ENCODE assay signal across 8 cellular contexts in the genomic region with DNA sequence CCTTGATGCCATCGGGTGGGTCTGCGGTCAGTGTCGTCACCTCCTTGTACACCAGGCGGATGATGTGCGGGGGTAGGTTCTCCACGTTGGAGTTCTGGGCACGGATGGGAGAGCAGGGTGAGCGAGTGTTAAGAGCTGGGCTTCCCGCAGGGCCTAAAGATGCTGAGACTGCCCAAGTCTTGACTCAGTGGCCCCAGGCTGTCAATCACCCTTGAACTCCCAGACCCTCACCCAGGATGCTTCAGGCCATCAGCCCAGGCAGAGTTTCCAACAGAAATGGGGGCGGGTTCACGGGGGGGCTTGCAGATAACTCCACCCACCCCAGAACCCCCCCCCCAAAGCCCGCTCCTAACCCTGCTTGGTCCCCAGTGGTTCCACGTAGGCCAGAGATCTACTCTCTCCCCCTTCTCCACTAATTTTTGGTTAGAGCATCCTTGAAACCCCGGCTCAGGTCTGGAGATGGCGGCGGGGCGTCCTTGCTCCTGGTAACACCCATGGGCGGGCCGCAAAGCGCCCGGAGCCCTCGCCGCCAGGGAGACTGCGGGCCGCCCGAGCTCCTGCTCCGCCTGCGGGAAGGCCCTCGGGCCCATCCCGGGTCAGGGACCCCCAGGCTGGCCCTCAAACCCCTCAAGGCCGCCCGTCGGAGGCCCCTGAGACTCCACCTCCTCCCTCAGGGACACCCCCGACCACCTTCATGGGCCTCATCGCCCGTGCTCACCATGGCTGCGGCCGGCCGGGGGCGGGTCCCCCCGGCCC. TPM values are rescaled to one million over a fixed set of nuclear protein-coding genes. Genes with fewer than 3 reads are reported as not detected.
DNase-seq lines count a peak whose midpoint lies in the region; ATAC-seq, FAIRE-seq and TF ChIP-seq lines count a peak whose summit lies in the region.

No MANE protein-coding gene starts in this region.

- no peak overlapping the region for H4K91ac ChIP-seq in IMR-90 (ENCODE audit: insufficient read depth, low read depth, low read length)

- H2AK5ac ChIP-seq in IMR-90 (ENCODE audit: low read depth, low read length) = peak overlapping the region; percentile 86

- H4K20me1 ChIP-seq in BLaER1 = peaks cover 55% of the 10 kb centered on the region
- H4K20me1 ChIP-seq in IMR-90 (ENCODE audit: insufficient read depth, low read length) = peaks cover 46% of the 10 kb centered on the region

- intact Hi-C loops in IMR-90 (cut with micrococcal nuclease) = loop anchor here (5.0 kb wide), 1 partner anchor 95 kb away; no protein-coding TSS in a partner anchor
- intact Hi-C loops in right cardiac atrium (cut with DNase I) = no loop called here
- intact Hi-C loops in sigmoid colon (cut with DNase I) = loop anchor here (1.0 to 10.0 kb wide), 3 partner anchors 22 to 1540 kb away; a partner anchor contains a TSS

- TF ChIP-seq CTCF in IMR-90 (conservative IDR thresholded peaks at IDR 0.05; ENCODE audit: low read depth, low read length) = no peak
- TF ChIP-seq CTCF in sigmoid colon (IDR thresholded peaks at IDR 0.05) = no peak

- TF ChIP-seq RAD21 in IMR-90 (IDR thresholded peaks at IDR 0.05; ENCODE audit: low read length) = no peak

- 0% methylated on average over 14 of the region's 41 CpGs; no CpG with 5 or more reads in 1 of the 2 experiments for whole genome bisulfite sequencing in IMR-90 (ENCODE audit: extremely low coverage in 2 of 2, insufficient read length in 1 of 2), 2 experiments
- 9% methylated on average over 41 of the region's 41 CpGs for WGBS in right cardiac atrium
- 11 to 15% methylated on average over 41 of the region's 41 CpGs for WGBS in sigmoid colon, 2 donors

- H3K36me3 Mint-ChIP-seq in activated naive CD8-positive, alpha-beta T cell treated with anti-CD3 and anti-CD28 coated beads, Interleukin-2, amount 10 ng/mL, durations not matched to agents 7 days and 5 days = peaks cover 43% of the 10 kb centered on the region

- TF ChIP-seq POLR2A in IMR-90 (IDR thresholded peaks at IDR 0.05; ENCODE audit: low read depth, low read length) (no peak), sigmoid colon (IDR thresholded peaks at IDR 0.05) (no peak), GM12891 (IDR thresholded peaks at IDR 0.05; ENCODE audit: low read depth, low read length) (no peak)

- DNase-seq in IMR-90 = no peak
- no peak for DNase-seq in activated naive CD8-positive, alpha-beta T cell treated with anti-CD3 and anti-CD28 coated beads, Interleukin-2, amount 10 ng/mL, durations not matched to agents 7 days and 5 days
- DNase-seq in right cardiac atrium = peak; percentile 60 to 81 (median 77)
- DNase-seq in sigmoid colon = no peak
- DNase-seq in cerebellar cortex (ENCODE audit: low spot score) = no peak
- DNase-seq in GM12891 (ENCODE audit: insufficient read length, low spot score) = no peak

- H3K18ac ChIP-seq in IMR-90 (ENCODE audit: low read depth, low read length) = 0 out of 2 replicates have a peak overlapping the region, but pooled peaks have one; percentile 20

- H2BK120ac ChIP-seq in IMR-90 (ENCODE audit: low read depth, low read length) = no peak overlapping the region

- peaks cover 33% of the 10 kb centered on the region for H3K4me1 Mint-ChIP-seq in activated naive CD8-positive, alpha-beta T cell treated with anti-CD3 and anti-CD28 coated beads, Interleukin-2, amount 10 ng/mL, durations not matched to agents 7 days and 5 days

- H3K4me3 Mint-ChIP-seq in activated naive CD8-positive, alpha-beta T cell treated with anti-CD3 and anti-CD28 coated beads, Interleukin-2, amount 10 ng/mL, durations not matched to agents 7 days and 5 days = peak overlapping the region; percentile 95

- peak overlapping the region; percentile 49 for H2BK5ac ChIP-seq in IMR-90 (ENCODE audit: low read depth, low read length, poor library complexity, severe bottlenecking)

- BruUV-seq in IMR-90 (replicated peaks; lab: Mats Ljungman, UMichigan) = TSS peak; percentile 48

- H4K5ac ChIP-seq in IMR-90 (ENCODE audit: low read depth, low read length) = no peak overlapping the region

- H3K9me3 ChIP-seq in BLaER1 = peaks cover 25% of the 10 kb centered on the region
- no peaks in the 10 kb centered on the region for H3K9me3 ChIP-seq in IMR-90 (ENCODE audit: control insufficient read depth, insufficient read depth, low read length)
- no peaks in the 10 kb centered on the region for H3K9me3 ChIP-seq in right cardiac atrium (ENCODE audit: control insufficient read depth, low read length)
- H3K9me3 ChIP-seq in sigmoid colon = peaks cover 0 to 1% (median 0%) of the 10 kb centered on the region in 4 donors

- peak overlapping the region; percentile 62 for H3K4ac ChIP-seq in IMR-90 (ENCODE audit: low read depth, low read length)

- H2AFZ ChIP-seq in IMR-90 (replicated peaks; ENCODE audit: low read length, poor library complexity) = peak overlapping the region; percentile 91

- H3K79me1 ChIP-seq in IMR-90 (ENCODE audit: low read depth in 1 of 2, low read length in 2 of 2) = peaks cover 7 to 41% of the 10 kb centered on the region in 2 experiments

- no peak for TF ChIP-seq EP300 in sigmoid colon (IDR thresholded peaks at IDR 0.05)

- ATAC-seq in GM19043 (IDR thresholded peaks at IDR 0.05; ENCODE audit: low read depth, unreplicated experiment) = peak; percentile 12
- peak; percentile 28 for ATAC-seq in IMR-90 (ENCODE audit: low read depth)
- ATAC-seq in activated naive CD8-positive, alpha-beta T cell treated with anti-CD3 and anti-CD28 coated beads, Interleukin-2, amount 10 ng/mL, durations not matched to agents 7 days and 5 days (ENCODE audit: low read depth) = peak; percentile 2
- peak; percentile 0 to 11 for ATAC-seq in right cardiac atrium

- H3K14ac ChIP-seq in IMR-90 (replicated peaks; ENCODE audit: low read depth, low read length) = peak overlapping the region; percentile 95

- H3K9ac ChIP-seq in BLaER1 = peak overlapping the region; percentile 99
- H3K9ac ChIP-seq in IMR-90 (ENCODE audit: low read depth, low read length) = peak overlapping the region; percentile 76

- CTCF ChIA-PET in IMR-90 (lab: Yijun Ruan, JAX) = no interaction called here

- H3K36me3 ChIP-seq in BLaER1 (peaks cover 47% of the 10 kb centered on the region), IMR-90 (ENCODE audit: control insufficient read depth, insufficient read depth, low read length) (peaks cover 30% of the 10 kb centered on the region), sigmoid colon (peaks cover 14 to 38% (median 19%) of the 10 kb centered on the region in 4 donors)

- peak overlapping the region; percentile 97 for H3K4me2 ChIP-seq in BLaER1
- peak overlapping the region; percentile 98 for H3K4me2 ChIP-seq in IMR-90 (ENCODE audit: low read depth, low read length)

- dilution Hi-C loops in IMR-90 (cut with HindIII; ENCODE audit: low sequenced_read_pairs, unreplicated experiment) = no loop called here

- peak overlapping the region; percentile 96 for H3K23ac ChIP-seq in IMR-90 (ENCODE audit: low read depth, low read length)

- H3K27ac Mint-ChIP-seq in activated naive CD8-positive, alpha-beta T cell treated with anti-CD3 and anti-CD28 coated beads, Interleukin-2, amount 10 ng/mL, durations not matched to agents 7 days and 5 days = peak overlapping the region; percentile 99

- H3K4me3 ChIP-seq in BLaER1 = peak overlapping the region; percentile 99
- peak overlapping the region; percentile 64 for H3K4me3 ChIP-seq in IMR-90 (ENCODE audit: insufficient read depth, low read depth, low read length)
- H3K4me3 ChIP-seq in right cardiac atrium (ENCODE audit: low read length) = peak overlapping the region; percentile 94
- peak overlapping the region; percentile 82 to 99 (median 89) for H3K4me3 ChIP-seq in sigmoid colon

- H2BK15ac ChIP-seq in IMR-90 (ENCODE audit: low read depth, low read length) = no peak overlapping the region

- in situ Hi-C loops in IMR-90 (cut with MboI; ENCODE audit: low sequenced_read_pairs) = no loop called here

- no peak overlapping the region for H2BK20ac ChIP-seq in IMR-90 (ENCODE audit: low read depth, low read length)

- FAIRE-seq in GM12891 (lab: Jason Lieb, UNC) = no peak

- POLR2A ChIA-PET in IMR-90 (lab: Charles Lee; ENCODE audit: unreplicated experiment) = interaction anchor here (0.6 to 1.4 kb wide), 8 partner anchors 11 to 141 kb away, joined by 3 to 9 read pairs (median 4); no protein-coding TSS in a partner anchor
- POLR2A ChIA-PET in activated naive CD8-positive, alpha-beta T cell treated with anti-CD3 and anti-CD28 coated beads, Interleukin-2, amount 10 ng/mL, durations not matched to agents 7 days and 5 days (lab: Charles Lee) = interaction anchor here (0.6 to 12.9 kb wide), 34 partner anchors 8 to 1270 kb away, joined by 3 to 211 read pairs (median 4); a partner anchor contains a TSS

- H3K56ac ChIP-seq in IMR-90 (ENCODE audit: extremely low read depth, insufficient read depth, low read length) = peak overlapping the region; percentile 73

- peak overlapping the region; percentile 98 for H3K27ac ChIP-seq in BLaER1
- H3K27ac ChIP-seq in IMR-90 (ENCODE audit: insufficient read depth, low read length) = peak overlapping the region; percentile 73
- H3K27ac ChIP-seq in right cardiac atrium (ENCODE audit: low read length) = peak overlapping the region; percentile 69
- peak overlapping the region; percentile 96 to 100 (median 98) for H3K27ac ChIP-seq in sigmoid colon

- H3K4me1 ChIP-seq in BLaER1 = peaks cover 54% of the 10 kb centered on the region
- H3K4me1 ChIP-seq in IMR-90 (ENCODE audit: control insufficient read depth, insufficient read depth, low read length) = peaks cover 17% of the 10 kb centered on the region
- H3K4me1 ChIP-seq in right cardiac atrium (ENCODE audit: control insufficient read depth, insufficient read depth, low read length) = peaks cover 12% of the 10 kb centered on the region
- peaks cover 0 to 22% (median 20%) of the 10 kb centered on the region in 4 donors for H3K4me1 ChIP-seq in sigmoid colon

- no peaks in the 10 kb centered on the region for H3K27me3 Mint-ChIP-seq in activated naive CD8-positive, alpha-beta T cell treated with anti-CD3 and anti-CD28 coated beads, Interleukin-2, amount 10 ng/mL, durations not matched to agents 7 days and 5 days

- H4K8ac ChIP-seq in IMR-90 (ENCODE audit: low read depth in 2 of 2, low read length in 2 of 2) = no peak overlapping the region; a peak in 1 of 4 replicates

- no peaks in the 10 kb centered on the region for H3K27me3 ChIP-seq in BLaER1
- H3K27me3 ChIP-seq in IMR-90 (ENCODE audit: control insufficient read depth, insufficient read depth, low read length) = no peaks in the 10 kb centered on the region
- no peaks in the 10 kb centered on the region for H3K27me3 ChIP-seq in right cardiac atrium (ENCODE audit: control insufficient read depth, insufficient read depth)
- no peaks in the 10 kb centered on the region for H3K27me3 ChIP-seq in sigmoid colon

- H3K9me1 ChIP-seq in IMR-90 (ENCODE audit: insufficient read depth, low read length) = peaks cover 19% of the 10 kb centered on the region

- peaks cover 12% of the 10 kb centered on the region for H3K9me3 Mint-ChIP-seq in activated naive CD8-positive, alpha-beta T cell treated with anti-CD3 and anti-CD28 coated beads, Interleukin-2, amount 10 ng/mL, durations not matched to agents 7 days and 5 days

- peak overlapping the region; percentile 98 for H2AK9ac ChIP-seq in IMR-90 (replicated peaks; ENCODE audit: low read depth, low read length, poor library complexity)

RNA-seq across cellular contexts. Expression of a gene that starts 0.5 kb away (rescaled TPM):
- 69.5 and 74.4 TPM in 2 replicates for total RNA-seq in IMR-90 (2012; rRNA removed)
- polyA plus RNA-seq in IMR-90 (2012; rRNA removed) = 104 and 177 TPM in 2 replicates
- polyA plus RNA-seq in IMR-90 (2012; cell fraction: cytosol; rRNA removed) = 94.4 and 130 TPM in 2 replicates
- polyA plus RNA-seq in IMR-90 (2012; cell fraction: nucleus; rRNA removed; ENCODE audit: low replicate concordance) = 22.1 and 43.9 TPM in 2 replicates
- total RNA-seq in activated naive CD8-positive, alpha-beta T cell treated with anti-CD3 and anti-CD28 coated beads, Interleukin-2, amount 10 ng/mL, durations not matched to agents 7 days and 5 days = 100 to 1,000 TPM; 184 to 203 TPM
- 10 to 100 TPM; 21.0 to 32.7 (median 27.8) TPM for total RNA-seq in right cardiac atrium
- 12.2 TPM for polyA plus RNA-seq in right cardiac atrium
- 10 to 100 TPM; 11.8 to 23.9 (median 14.8) TPM for total RNA-seq in sigmoid colon
- polyA plus RNA-seq in sigmoid colon = 10 to 100 TPM in 2 of 3 donors, 1 to 10 TPM in 1; 6.6 to 32.6 (median 16.2) TPM
- 43.0 TPM for polyA plus RNA-seq in GM12891 (2012; ENCODE audit: low read depth, missing spikeins)

RNA-seq across cellular contexts. Expression of a gene that starts 21.3 kb away (rescaled TPM):
- 386 and 998 TPM in 2 replicates for total RNA-seq in IMR-90 (2012; rRNA removed)
- polyA plus RNA-seq in IMR-90 (2012; rRNA removed) = 1,428 and 1,693 TPM in 2 replicates
- polyA plus RNA-seq in IMR-90 (2012; cell fraction: cytosol; rRNA removed) = 2,443 and 3,636 TPM in 2 replicates
- polyA plus RNA-seq in IMR-90 (2012; cell fraction: nucleus; rRNA removed; ENCODE audit: low replicate concordance) = 1,567 and 1,909 TPM in 2 replicates
- 1,000 to 10,000 TPM; 3,030 to 3,043 TPM for total RNA-seq in activated naive CD8-positive, alpha-beta T cell treated with anti-CD3 and anti-CD28 coated beads, Interleukin-2, amount 10 ng/mL, durations not matched to agents 7 days and 5 days
- total RNA-seq in right cardiac atrium = 1,000 to 10,000 TPM in 1 of 4 donors, 100 to 1,000 TPM in 3; 656 to 1,015 (median 735) TPM
- 806 TPM for polyA plus RNA-seq in right cardiac atrium
- 100 to 1,000 TPM; 253 to 607 (median 503) TPM for total RNA-seq in sigmoid colon
- 1,000 to 10,000 TPM; 1,833 to 2,816 (median 2,129) TPM for polyA plus RNA-seq in sigmoid colon
- 4,426 TPM for polyA plus RNA-seq in GM12891 (2012; ENCODE audit: low read depth, missing spikeins)

RNA-seq across cellular contexts. Expression of a gene that starts 23.0 kb away (rescaled TPM):
- total RNA-seq in IMR-90 (2012; rRNA removed) (not detected in 2 replicates), right cardiac atrium (1 to 10 TPM in 1 of 4 donors, under 1 TPM in 3; 0.47 to 1.2 (median 0.56) TPM), sigmoid colon (1 to 10 TPM in 1 of 4 donors, under 1 TPM in 2, not detected in 1; 0.54 to 1.7 (median 0.66) TPM)
- polyA plus RNA-seq in IMR-90 (2012; rRNA removed) (not detected in 2 replicates), right cardiac atrium (0.14 TPM), sigmoid colon (under 1 TPM in 2 of 3 donors, not detected in 1; 0.90 to 0.92 TPM)
- polyA plus RNA-seq in IMR-90 (2012; cell fraction: cytosol; rRNA removed) = 0.15 and 0.30 TPM in 2 replicates
- 0.30 TPM in 1 of 2 replicates, not detected in the other for polyA plus RNA-seq in IMR-90 (2012; cell fraction: nucleus; rRNA removed; ENCODE audit: low replicate concordance)
- 10 to 100 TPM; 17.0 to 19.8 TPM for total RNA-seq in activated naive CD8-positive, alpha-beta T cell treated with anti-CD3 and anti-CD28 coated beads, Interleukin-2, amount 10 ng/mL, durations not matched to agents 7 days and 5 days
- 0.73 TPM for polyA plus RNA-seq in GM12891 (2012; ENCODE audit: low read depth, missing spikeins)

RNA-seq across cellular contexts. Expression of a gene that starts 30.4 kb away (rescaled TPM):
- not detected in 2 replicates for total RNA-seq in IMR-90 (2012; rRNA removed)
- 1.4 and 1.6 TPM in 2 replicates for polyA plus RNA-seq in IMR-90 (2012; rRNA removed)
- 0.49 TPM in 1 of 2 replicates, not detected in the other for polyA plus RNA-seq in IMR-90 (2012; cell fraction: cytosol; rRNA removed)
- 10.6 and 24.6 TPM in 2 replicates for polyA plus RNA-seq in IMR-90 (2012; cell fraction: nucleus; rRNA removed; ENCODE audit: low replicate concordance)
- total RNA-seq in activated naive CD8-positive, alpha-beta T cell treated with anti-CD3 and anti-CD28 coated beads, Interleukin-2, amount 10 ng/mL, durations not matched to agents 7 days and 5 days = not detected
- not detected for total RNA-seq in right cardiac atrium
- not detected for polyA plus RNA-seq in right cardiac atrium
- not detected for total RNA-seq in sigmoid colon
- polyA plus RNA-seq in sigmoid colon = under 1 TPM in 1 of 3 donors, not detected in 2; 0.26 TPM
- not detected for polyA plus RNA-seq in GM12891 (2012; ENCODE audit: low read depth, missing spikeins)

RNA-seq across cellular contexts. Expression of a gene that starts 36.1 kb away (rescaled TPM):
- not detected in 2 replicates for total RNA-seq in IMR-90 (2012; rRNA removed)
- 0.03 TPM in 1 of 2 replicates, not detected in the other for polyA plus RNA-seq in IMR-90 (2012; rRNA removed)
- polyA plus RNA-seq in IMR-90 (2012; cell fraction: cytosol; rRNA removed) = 0.01 and 0.02 TPM in 2 replicates
- 0.01 and 0.03 TPM in 2 replicates for polyA plus RNA-seq in IMR-90 (2012; cell fraction: nucleus; rRNA removed; ENCODE audit: low replicate concordance)
- total RNA-seq in activated naive CD8-positive, alpha-beta T cell treated with anti-CD3 and anti-CD28 coated beads, Interleukin-2, amount 10 ng/mL, durations not matched to agents 7 days and 5 days = not detected
- total RNA-seq in right cardiac atrium = not detected
- polyA plus RNA-seq in right cardiac atrium = 0.05 TPM
- under 1 TPM in 3 of 4 donors, not detected in 1; 0.28 to 0.41 (median 0.36) TPM for total RNA-seq in sigmoid colon
- polyA plus RNA-seq in sigmoid colon = under 1 TPM in 1 of 3 donors, not detected in 2; 0.04 TPM
- polyA plus RNA-seq in GM12891 (2012; ENCODE audit: low read depth, missing spikeins) = not detected

Comparison
In these comparisons a context has a peak if more than half of its experiments do, and no peak if none do; other contexts are left out.
1. DNase-seq: peak in right cardiac atrium (3 of 3); none in IMR-90 (single experiment), activated naive CD8-positive, alpha-beta T cell treated with anti-CD3 and anti-CD28 coated beads, Interleukin-2, amount 10 ng/mL, durations not matched to agents 7 days and 5 days (single experiment), sigmoid colon (single experiment), cerebellar cortex (single experiment) and GM12891 (single experiment).
2. RNA of a gene that starts 23.0 kb away (total RNA-seq): 17.0 to 19.8 TPM in activated naive CD8-positive, alpha-beta T cell treated with anti-CD3 and anti-CD28 coated beads, Interleukin-2, amount 10 ng/mL, durations not matched to agents 7 days and 5 days; 0.54 to 1.7 TPM in sigmoid colon, 0.47 to 1.2 TPM in right cardiac atrium and not detected in IMR-90; every median in the first group is over 4 times any median in the second.
3. intact Hi-C loops: an anchor here in IMR-90 (5.0 kb wide) and sigmoid colon (1.0 to 10.0 kb wide); none called in right cardiac atrium.
4. Peak in every context shown above with its lines, with median percentiles within 50 percentile points of each other: H3K27ac ChIP-seq, H3K4me3 ChIP-seq and ATAC-seq.